Comparison of ENCODE assay signal across 15 cellular contexts in genomic region chr1:233897325-233898162, GRCh38. TPM values are rescaled to one million over a fixed set of nuclear protein-coding genes. Genes with fewer than 3 reads are reported as not detected.
A peak's percentile ranks its signal among the peaks of the same experiment; 100 is the strongest.
DNase-seq lines count a peak whose midpoint lies in the region; ATAC-seq and TF ChIP-seq lines count a peak whose summit lies in the region.
"Had no signal": no experiment of that assay in that cellular context is flagged by ENCODE, and none has a peak within 500 bp of the region (broad histone marks: within the 10 kb centered on the region; RNA-seq: fewer than 3 reads in every experiment).

No MANE protein-coding gene starts in this region.

- 0 out of 2 replicates have a peak, but pooled peaks cover under 1% of the 10 kb centered on the region for H3K9me2 ChIP-seq in GM23338 (ENCODE audit: insufficient read depth)

- H3K79me2 ChIP-seq in GM23338 (replicated peaks; ENCODE audit: insufficient read depth), result no peaks in the 10 kb centered on the region
- H3K79me2 ChIP-seq: hepatocyte had no signal

- no peak overlapping the region for H3K4me3 ChIP-seq in adrenal gland
- H3K4me3 ChIP-seq in GM23338, result no peak overlapping the region
- H3K4me3 ChIP-seq: HAP-1, hepatocyte, MG63 had no signal

- H3K4me3 Mint-ChIP-seq in GM23338, result no peak overlapping the region

- WGBS in adrenal gland, 4 donors, result 73 to 78% (median 76%) methylated on average over 6 of the region's 6 CpGs

- H3K4me2 ChIP-seq in GM23338, result no peak overlapping the region
- H3K4me2 ChIP-seq: hepatocyte had no signal

- TF ChIP-seq CTCF in VCaP (conservative IDR thresholded peaks at IDR 0.05) (no peak), adrenal gland (IDR thresholded peaks at IDR 0.05) (no peak), GM23338 (conservative IDR thresholded peaks at IDR 0.05; ENCODE audit: low read depth in 2 of 2) (no peak)

- H2AFZ ChIP-seq in GM23338, result no peak overlapping the region
- H2AFZ ChIP-seq: hepatocyte had no signal

- H3K27ac ChIP-seq in VCaP (peak overlapping the region; percentile 97), adrenal gland (no peak overlapping the region), GM23338 (ENCODE audit: low read depth) (no peak overlapping the region)
- H3K27ac ChIP-seq: hepatocyte, WERI-Rb-1 had no signal

- TF ChIP-seq POLR2A in adrenal gland (IDR thresholded peaks at IDR 0.05), result no peak

- H3F3A ChIP-seq in GM23338 (replicated peaks; ENCODE audit: low read depth), result no peaks in the 10 kb centered on the region

- H3K27me3 ChIP-seq in adrenal gland (no peaks in the 10 kb centered on the region), GM23338 (ENCODE audit: insufficient read depth) (peaks cover 9% of the 10 kb centered on the region)
- H3K27me3 ChIP-seq: MG63 had no signal

- intact Hi-C loops in adrenal gland (cut with DNase I), result no loop called here

- peaks cover 9% of the 10 kb centered on the region for H3K9me3 Mint-ChIP-seq in GM23338

- peak; percentile 99 for ATAC-seq in GM18867 (IDR thresholded peaks at IDR 0.05; ENCODE audit: unreplicated experiment)
- peak; percentile 100 for ATAC-seq in GM21515 (IDR thresholded peaks at IDR 0.05; ENCODE audit: unreplicated experiment)
- ATAC-seq in HG03097 (IDR thresholded peaks at IDR 0.05; ENCODE audit: low FRiP score, unreplicated experiment), result peak; percentile 96
- ATAC-seq in GM23338, result no peak

- H3K9me3 ChIP-seq in adrenal gland (replicated peaks in 1 of 3), result no peaks in the 10 kb centered on the region
- H3K9me3 ChIP-seq: HAP-1 had no signal

- H3K27me3 Mint-ChIP-seq in GM23338 (ENCODE audit: insufficient read depth, low read depth, poor library complexity), result peaks cover 1% of the 10 kb centered on the region

- peaks cover 6% of the 10 kb centered on the region; the same call in 2 of the 3 replicates for H3K36me3 Mint-ChIP-seq in GM23338 (ENCODE audit: low read depth)

- H3K4me1 ChIP-seq in adrenal gland (replicated peaks in 1 of 2) (no peaks in the 10 kb centered on the region), GM23338 (ENCODE audit: insufficient read depth) (no peaks in the 10 kb centered on the region)
- H3K4me1 ChIP-seq: HAP-1 had no signal

- no peak overlapping the region for H3K27ac Mint-ChIP-seq in GM23338

- H3K36me3 ChIP-seq in adrenal gland (replicated peaks in 1 of 2), result no peaks in the 10 kb centered on the region
- no peaks in the 10 kb centered on the region for H3K36me3 ChIP-seq in GM23338 (ENCODE audit: insufficient read depth)
- H3K36me3 ChIP-seq: HAP-1, MG63, WERI-Rb-1 had no signal

- DNase-seq in middle frontal gyrus (ENCODE audit: extremely low spot score, low spot score) (no peak), adrenal gland (no peak), GM23338 (ENCODE audit: low spot score) (no peak)
- DNase-seq in activated naive CD4-positive, alpha-beta T cell (lab: John Stamatoyannopoulos, UW), result no peak
- DNase-seq: activated naive CD4-positive, alpha-beta T cell treated with Interleukin-2 at 50 U/mL for 16 hours; DMS153; effector CD4-positive, alpha-beta T cell; MG63; WERI-Rb-1 had no signal

- no peaks in the 10 kb centered on the region for H4K20me1 ChIP-seq in GM23338 (replicated peaks; ENCODE audit: insufficient read depth)

- no peaks in the 10 kb centered on the region for H3K4me1 Mint-ChIP-seq in GM23338

TF ChIP-seq in GM23338, 12 proteins besides CTCF, POLR2A, EP300 and RAD21 (continues in another document):
- no peak for TF ChIP-seq ETS1 (IDR thresholded peaks at IDR 0.05)
- no peak for TF ChIP-seq ZNF331 (CRISPR knock-in tag; IDR thresholded peaks at IDR 0.05; ENCODE audit: low read depth)
- TF ChIP-seq JUNB (IDR thresholded peaks at IDR 0.05; ENCODE audit: unreplicated experiment), result no peak
- no peak for TF ChIP-seq EZH2 (IDR thresholded peaks at IDR 0.05; ENCODE audit: low read depth, unreplicated experiment)
- no peak for TF ChIP-seq ZNF462 (CRISPR knock-in tag; IDR thresholded peaks at IDR 0.05)
- no peak for TF ChIP-seq NANOG (IDR thresholded peaks at IDR 0.05; ENCODE audit: borderline replicate concordance)
- no peak for TF ChIP-seq STAT1 (IDR thresholded peaks at IDR 0.05; ENCODE audit: unreplicated experiment)
- no peak for TF ChIP-seq POLR2AphosphoS5 (IDR thresholded peaks at IDR 0.05; ENCODE audit: low read depth)
- no peak for TF ChIP-seq CREB1 (CRISPR knock-in tag; IDR thresholded peaks at IDR 0.05; ENCODE audit: low read depth)
- TF ChIP-seq EZH2phosphoT487 (IDR thresholded peaks at IDR 0.05; ENCODE audit: unreplicated experiment), result no peak

RNA-seq across cellular contexts. Expression of gene SLC35F3, which starts 6.9 kb away (rescaled TPM):
- 1 to 10 TPM in 3 of 8 donors, under 1 TPM in 5; 0.12 to 3.2 (median 0.46) TPM for total RNA-seq in adrenal gland
- polyA plus RNA-seq in adrenal gland (under 1 TPM; 0.35 to 0.97 (median 0.81) TPM), GM23338 (2016; fragmentation: Nextera tagmentation; extraction: Ambion mirVana) (0.96 and 1.0 TPM in 2 replicates)
- 0.70 and 3.2 TPM in 2 replicates for total RNA-seq in GM23338 (2014; rRNA removed; shearing (Covaris generic))
